ENCODE assay signal across 14 cellular contexts in the genomic region with DNA sequence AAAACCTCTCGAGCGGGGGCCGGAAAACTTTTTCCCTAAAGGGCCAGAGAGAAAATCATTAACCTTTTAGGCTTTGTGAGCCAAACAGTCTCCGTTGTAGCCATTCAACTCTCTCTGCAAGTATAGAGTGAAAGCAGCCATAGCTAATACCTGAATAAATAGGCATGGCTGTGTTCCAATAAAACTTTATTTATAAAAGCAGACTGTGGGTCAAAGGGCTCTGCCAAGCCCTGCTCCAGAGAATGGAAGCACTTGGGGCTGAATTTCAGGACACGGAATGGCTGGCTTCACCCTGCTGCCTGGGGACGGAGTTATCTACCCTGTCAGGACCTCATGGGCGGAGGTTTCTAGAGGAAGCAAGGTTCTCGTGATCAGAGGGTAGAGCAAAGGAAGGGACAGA.
"Had no signal": no experiment of that assay in that cellular context is flagged by ENCODE, and none has a peak within 500 bp of the region (broad histone marks: within the 10 kb centered on the region; RNA-seq: fewer than 3 reads in every experiment).

No MANE protein-coding gene starts in this region.

- ATAC-seq: gastroesophageal sphincter; psoas muscle; stimulated activated naive CD8-positive, alpha-beta T cell treated with anti-CD3 and anti-CD28 coated beads, Interleukin-15, amount 100 ng/mL, for 72 hours had no signal

- H3K4me1 Mint-ChIP-seq: activated CD4-positive, alpha-beta memory T cell treated with anti-CD3 and anti-CD28 coated beads, Interleukin-2, amount 10 ng/mL, durations not matched to agents 7 days and 5 days; stimulated activated naive CD8-positive, alpha-beta T cell treated with anti-CD3 and anti-CD28 coated beads, Interleukin-15, amount 100 ng/mL, for 72 hours had no signal

- H3K27me3 Mint-ChIP-seq: stimulated activated naive CD8-positive, alpha-beta T cell treated with anti-CD3 and anti-CD28 coated beads, Interleukin-15, amount 100 ng/mL, for 72 hours had no signal

- H3K9me3 ChIP-seq: ascending aorta, gastroesophageal sphincter, psoas muscle, vagina had no signal

- H3K36me3 Mint-ChIP-seq: naive B cell had no signal

- H3K27ac ChIP-seq: ascending aorta, psoas muscle, vagina had no signal

- H3K9me3 Mint-ChIP-seq: activated CD4-positive, alpha-beta memory T cell treated with anti-CD3 and anti-CD28 coated beads, Interleukin-2, amount 10 ng/mL, durations not matched to agents 7 days and 5 days; naive B cell; stimulated activated naive CD8-positive, alpha-beta T cell treated with anti-CD3 and anti-CD28 coated beads, Interleukin-15, amount 100 ng/mL, for 72 hours had no signal

- H3K36me3 ChIP-seq: ascending aorta, gastroesophageal sphincter, vagina had no signal

- H3K4me3 ChIP-seq: psoas muscle, vagina had no signal

- DNase-seq: activated CD4-positive, alpha-beta memory T cell treated with anti-CD3 and anti-CD28 coated beads, Interleukin-2, amount 10 ng/mL, durations not matched to agents 7 days and 5 days; activated gamma-delta T cell treated with Interleukin-2 at 50 U/mL for 16 hours; activated T-cell treated with anti-CD3 and anti-CD28 coated beads, Interleukin-2, amount 50 U/mL, for 48 hours; kidney glomerular epithelial cell; midbrain; naive B cell; nucleus accumbens; psoas muscle; stimulated activated CD4-positive, alpha-beta T cell treated with anti-CD3 and anti-CD28 coated beads, Interleukin-2, amount 100 ng/mL, for 48 hours; stimulated activated naive CD8-positive, alpha-beta T cell treated with anti-CD3 and anti-CD28 coated beads, Interleukin-15, amount 100 ng/mL, for 72 hours; T-helper 9 cell had no signal

- H3K4me3 Mint-ChIP-seq: activated CD4-positive, alpha-beta memory T cell treated with anti-CD3 and anti-CD28 coated beads, Interleukin-2, amount 10 ng/mL, durations not matched to agents 7 days and 5 days; stimulated activated naive CD8-positive, alpha-beta T cell treated with anti-CD3 and anti-CD28 coated beads, Interleukin-15, amount 100 ng/mL, for 72 hours had no signal

- H3K27ac Mint-ChIP-seq: activated CD4-positive, alpha-beta memory T cell treated with anti-CD3 and anti-CD28 coated beads, Interleukin-2, amount 10 ng/mL, durations not matched to agents 7 days and 5 days; naive B cell had no signal

- H3K27me3 ChIP-seq: ascending aorta, vagina had no signal
